Comparison of ENCODE assay signal across 8 cellular contexts in the genomic region with DNA sequence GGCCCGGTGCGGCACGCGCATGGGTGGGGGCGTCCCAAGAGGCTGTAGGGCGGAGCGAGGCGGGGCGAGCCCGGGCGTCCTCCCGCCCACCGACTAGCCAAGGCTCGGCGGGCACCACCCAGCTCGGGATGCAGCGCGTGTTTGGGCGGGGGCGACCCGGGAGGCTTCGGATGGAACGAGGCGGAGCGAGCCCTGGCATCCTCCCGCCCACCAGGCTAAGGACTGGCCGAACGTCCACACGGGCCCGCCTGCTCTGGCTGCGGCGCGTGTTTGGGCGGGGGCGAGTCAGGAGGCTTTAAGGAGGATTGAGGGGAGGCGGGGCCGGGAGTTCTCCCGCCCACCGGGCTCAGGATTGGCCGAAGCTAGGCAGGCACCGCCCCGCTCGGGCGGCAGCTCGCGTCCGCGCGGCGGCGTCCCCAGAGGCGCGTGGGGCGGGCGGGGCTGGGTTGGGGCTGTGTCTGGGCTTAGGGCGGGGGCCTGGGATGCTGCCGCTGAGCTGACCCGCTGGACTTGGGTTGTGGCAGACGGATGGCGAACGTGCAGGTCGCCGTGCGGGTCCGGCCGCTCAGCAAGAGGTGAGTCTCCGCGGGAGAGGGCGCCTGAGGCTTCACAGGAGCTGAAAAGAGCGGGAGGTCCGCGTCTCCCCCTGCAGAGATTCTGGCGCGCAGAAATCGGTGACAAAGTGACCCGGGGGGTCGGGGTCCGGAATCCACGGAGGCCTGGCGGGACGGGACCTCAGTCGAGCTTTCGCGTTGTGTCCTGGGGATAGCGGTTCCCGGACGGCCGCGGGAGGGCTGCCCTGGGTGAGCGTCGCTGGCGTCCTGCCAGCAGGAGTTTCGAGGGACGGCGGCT. TPM values are rescaled to one million over a fixed set of nuclear protein-coding genes. Genes with fewer than 3 reads are reported as not detected.
DNase-seq lines count a peak whose midpoint lies in the region; ATAC-seq and TF ChIP-seq lines count a peak whose summit lies in the region.

A gene (plus strand): TSS at position 419 of the 852 bp plus-strand sequence. CDS start 110 bp downstream, at position 529.

- peaks cover 5 to 30% (median 24%) of the 10 kb centered on the region in 4 donors for H3K4me1 ChIP-seq in upper lobe of left lung

- DNase-seq in NCI-H146 treated with DMSO at 0.1 percent for 48 hours (lab: John Stamatoyannopoulos, UW; ENCODE audit: unreplicated experiment): peak; percentile 89
- DNase-seq in T-helper 1 cell: peak; percentile 86 to 96 (median 90)
- peak; percentile 96 for DNase-seq in amniotic epithelial cell (ENCODE audit: low read depth)
- peak; percentile 99 for DNase-seq in left cardiac atrium
- peak; percentile 99 for DNase-seq in posterior vena cava (ENCODE audit: low spot score)
- peak; percentile 99 for DNase-seq in upper lobe of left lung

- H3K27me3 ChIP-seq in upper lobe of left lung: no peaks in the 10 kb centered on the region

- 0% methylated on average over 8 to 71 of the region's 95 CpGs for WGBS in upper lobe of left lung, 2 donors

- peak in 1 of 4 donors; percentile 56 for TF ChIP-seq EP300 in upper lobe of left lung (IDR thresholded peaks at IDR 0.05)

- ATAC-seq in HG02884 (IDR thresholded peaks at IDR 0.05; ENCODE audit: unreplicated experiment) (peak; percentile 88), left cardiac atrium (peak; percentile 96 to 97), upper lobe of left lung (ENCODE audit: low FRiP score in 2 of 2) (peak; percentile 97 to 100)

- peak within 1 kb of the TSS; percentile 70 to 97 (median 90) for H3K4me3 ChIP-seq in upper lobe of left lung

- no peaks in the 10 kb centered on the region for H3K9me3 ChIP-seq in upper lobe of left lung

- H3K27ac ChIP-seq in upper lobe of left lung: peak within 1 kb of the TSS; percentile 79 to 92 (median 87)

- intact Hi-C loops in left cardiac atrium (cut with DNase I): loop anchor here in 1 of 2 donors (2.0 kb wide), 1 partner anchor 27 kb away; a partner anchor contains a TSS
- intact Hi-C loops in posterior vena cava (cut with DNase I): loop anchor here in 1 of 2 donors (10.0 kb wide), 1 partner anchor 69 kb away; no protein-coding TSS in a partner anchor

- TF ChIP-seq POLR2A in GM15510 (IDR thresholded peaks at IDR 0.05; ENCODE audit: borderline replicate concordance, extremely low read depth, insufficient read length) (peak; percentile 72), upper lobe of left lung (IDR thresholded peaks at IDR 0.05) (peak in 3 of 4 donors; percentile 40 to 67 (median 40))

- no peaks in the 10 kb centered on the region for H3K36me3 ChIP-seq in upper lobe of left lung

- peak in 1 of 6 experiments; percentile 9 for TF ChIP-seq CTCF in upper lobe of left lung (IDR thresholded peaks at IDR 0.05)

RNA-seq across cellular contexts. Expression of the gene that starts here (rescaled TPM):
- total RNA-seq in left cardiac atrium: 10 to 100 TPM in 1 of 2 donors, 1 to 10 TPM in 1; 7.1 to 10.9 TPM
- 10 to 100 TPM; 19.0 to 20.8 TPM for total RNA-seq in posterior vena cava
- 100 to 1,000 TPM in 1 of 6 donors, 10 to 100 TPM in 5; 14.6 to 141 (median 28.8) TPM for total RNA-seq in upper lobe of left lung

Comparison
In these comparisons a context has a peak if more than half of its experiments do, and no peak if none do; other contexts are left out.
1. Peak in every context shown above with its lines: DNase-seq, ATAC-seq, H3K4me3 ChIP-seq and H3K27ac ChIP-seq.